ENCODE assay signal across 17 cellular contexts in genomic region chr13:40648040-40648439, GRCh38. TPM values are rescaled to one million over a fixed set of nuclear protein-coding genes. Genes with fewer than 3 reads are reported as not detected.
DNase-seq lines count a peak whose midpoint lies in the region; ATAC-seq and TF ChIP-seq lines count a peak whose summit lies in the region.
"Had no signal": no experiment of that assay in that cellular context is flagged by ENCODE, and none has a peak within 500 bp of the region (broad histone marks: within the 10 kb centered on the region; RNA-seq: fewer than 3 reads in every experiment).

No MANE protein-coding gene starts in this region.

- H3K4me1 Mint-ChIP-seq in activated CD8-positive, alpha-beta T cell treated with anti-CD3 and anti-CD28 coated beads for 36 hours (ENCODE audit: low read depth): peaks cover 95% of the 10 kb centered on the region
- peaks cover 88% of the 10 kb centered on the region for H3K4me1 Mint-ChIP-seq in activated CD8-positive, alpha-beta T cell treated with anti-CD3 and anti-CD28 coated beads, Interleukin-2, amount 10 ng/mL, durations not matched to agents 7 days and 5 days (ENCODE audit: low read depth)
- peaks cover 97% of the 10 kb centered on the region for H3K4me1 Mint-ChIP-seq in activated B cell treated with CpG ODN at 0.5 μM for 24 hours
- H3K4me1 Mint-ChIP-seq in naive thymus-derived CD4-positive, alpha-beta T cell: peaks cover 84 to 100% (median 97%) of the 10 kb centered on the region in 7 donors

- H3K4me1 ChIP-seq in naive thymus-derived CD4-positive, alpha-beta T cell (ENCODE audit: control insufficient read depth in 2 of 2, insufficient read depth in 2 of 2, low read length in 2 of 2): peaks cover 21 to 78% of the 10 kb centered on the region in 2 donors
- H3K4me1 ChIP-seq in ovary (ENCODE audit: insufficient read depth): peaks cover 39% of the 10 kb centered on the region

- no peak for TF ChIP-seq EP300 in ovary (IDR thresholded peaks at IDR 0.05)

- TF ChIP-seq CTCF in activated CD8-positive, alpha-beta T cell treated with anti-CD3 and anti-CD28 coated beads for 36 hours (IDR thresholded peaks at IDR 0.05): no peak
- TF ChIP-seq CTCF in activated B cell treated with CpG ODN at 0.5 μM for 24 hours (IDR thresholded peaks at IDR 0.05): no peak
- no peak for TF ChIP-seq CTCF in ovary (IDR thresholded peaks at IDR 0.05)

- peaks cover 2% of the 10 kb centered on the region for H3K9me3 Mint-ChIP-seq in activated CD8-positive, alpha-beta T cell treated with anti-CD3 and anti-CD28 coated beads for 36 hours
- no peaks in the 10 kb centered on the region for H3K9me3 Mint-ChIP-seq in activated CD8-positive, alpha-beta T cell treated with anti-CD3 and anti-CD28 coated beads, Interleukin-2, amount 10 ng/mL, durations not matched to agents 7 days and 5 days (ENCODE audit: insufficient read depth)
- H3K9me3 Mint-ChIP-seq in activated B cell treated with CpG ODN at 0.5 μM for 24 hours: no peaks in the 10 kb centered on the region
- peaks cover 0 to 1% (median 0%) of the 10 kb centered on the region in 11 donors for H3K9me3 Mint-ChIP-seq in naive thymus-derived CD4-positive, alpha-beta T cell
- H3K9me3 Mint-ChIP-seq: endodermal cell, nephron had no signal

- H3K27ac ChIP-seq in naive thymus-derived CD4-positive, alpha-beta T cell (ENCODE audit: low read depth, low read length): no peak overlapping the region
- no peak overlapping the region for H3K27ac ChIP-seq in ovary

- H3K27me3 Mint-ChIP-seq in activated CD8-positive, alpha-beta T cell treated with anti-CD3 and anti-CD28 coated beads for 36 hours: no peaks in the 10 kb centered on the region
- H3K27me3 Mint-ChIP-seq in activated CD8-positive, alpha-beta T cell treated with anti-CD3 and anti-CD28 coated beads, Interleukin-2, amount 10 ng/mL, durations not matched to agents 7 days and 5 days (ENCODE audit: low read depth): no peaks in the 10 kb centered on the region
- H3K27me3 Mint-ChIP-seq in activated B cell treated with CpG ODN at 0.5 μM for 24 hours: no peaks in the 10 kb centered on the region
- no peaks in the 10 kb centered on the region for H3K27me3 Mint-ChIP-seq in naive thymus-derived CD4-positive, alpha-beta T cell

- H3K4me3 Mint-ChIP-seq in activated CD8-positive, alpha-beta T cell treated with anti-CD3 and anti-CD28 coated beads for 36 hours: no peak overlapping the region
- H3K4me3 Mint-ChIP-seq in activated CD8-positive, alpha-beta T cell treated with anti-CD3 and anti-CD28 coated beads, Interleukin-2, amount 10 ng/mL, durations not matched to agents 7 days and 5 days: no peak overlapping the region
- no peak overlapping the region for H3K4me3 Mint-ChIP-seq in activated B cell treated with CpG ODN at 0.5 μM for 24 hours
- H3K4me3 Mint-ChIP-seq in naive thymus-derived CD4-positive, alpha-beta T cell: peak overlapping the region in 8 of 10 donors; percentile 48 to 98 (median 65)
- H3K4me3 Mint-ChIP-seq: endodermal cell, nephron had no signal

- H3K9me3 ChIP-seq in naive thymus-derived CD4-positive, alpha-beta T cell (ENCODE audit: control insufficient read depth in 2 of 3, low read length in 3 of 3): no peaks in the 10 kb centered on the region
- H3K9me3 ChIP-seq in ovary: no peaks in the 10 kb centered on the region
- H3K9me3 ChIP-seq: uterus had no signal

- H3K4me3 ChIP-seq in naive thymus-derived CD4-positive, alpha-beta T cell (ENCODE audit: low read length): no peak overlapping the region
- no peak overlapping the region for H3K4me3 ChIP-seq in ovary
- H3K4me3 ChIP-seq: uterus had no signal

- no peaks in the 10 kb centered on the region for H3K27me3 ChIP-seq in naive thymus-derived CD4-positive, alpha-beta T cell (ENCODE audit: control insufficient read depth in 2 of 2, insufficient read depth in 2 of 2, low read length in 2 of 2)
- H3K27me3 ChIP-seq in ovary: no peaks in the 10 kb centered on the region
- H3K27me3 ChIP-seq: uterus had no signal

- H3K36me3 Mint-ChIP-seq in activated CD8-positive, alpha-beta T cell treated with anti-CD3 and anti-CD28 coated beads for 36 hours (ENCODE audit: low read depth): peaks cover 34% of the 10 kb centered on the region
- H3K36me3 Mint-ChIP-seq in activated CD8-positive, alpha-beta T cell treated with anti-CD3 and anti-CD28 coated beads, Interleukin-2, amount 10 ng/mL, durations not matched to agents 7 days and 5 days (ENCODE audit: low read depth): peaks cover 34% of the 10 kb centered on the region
- H3K36me3 Mint-ChIP-seq in activated B cell treated with CpG ODN at 0.5 μM for 24 hours (ENCODE audit: low read depth): peaks cover 4% of the 10 kb centered on the region
- H3K36me3 Mint-ChIP-seq in naive thymus-derived CD4-positive, alpha-beta T cell: peaks cover 3 to 26% (median 8%) of the 10 kb centered on the region in 5 donors

- WGBS in ovary, 3 donors: 45 to 51% (median 50%) methylated on average over 2 of the region's 2 CpGs

- no peaks in the 10 kb centered on the region for H3K36me3 ChIP-seq in naive thymus-derived CD4-positive, alpha-beta T cell (ENCODE audit: control insufficient read depth in 2 of 3, insufficient read depth in 3 of 3, low read length in 3 of 3)
- no peaks in the 10 kb centered on the region for H3K36me3 ChIP-seq in ovary
- H3K36me3 ChIP-seq: uterus had no signal

- peak overlapping the region; percentile 25 for H3K27ac Mint-ChIP-seq in activated CD8-positive, alpha-beta T cell treated with anti-CD3 and anti-CD28 coated beads for 36 hours
- no peak overlapping the region for H3K27ac Mint-ChIP-seq in activated CD8-positive, alpha-beta T cell treated with anti-CD3 and anti-CD28 coated beads, Interleukin-2, amount 10 ng/mL, durations not matched to agents 7 days and 5 days
- H3K27ac Mint-ChIP-seq in activated B cell treated with CpG ODN at 0.5 μM for 24 hours: peak overlapping the region; percentile 56
- peak overlapping the region; percentile 20 to 83 (median 72) for H3K27ac Mint-ChIP-seq in naive thymus-derived CD4-positive, alpha-beta T cell
- H3K27ac Mint-ChIP-seq: nephron had no signal

- ATAC-seq in activated CD8-positive, alpha-beta T cell treated with anti-CD3 and anti-CD28 coated beads for 36 hours: no peak
- no peak for ATAC-seq in activated CD8-positive, alpha-beta T cell treated with anti-CD3 and anti-CD28 coated beads, Interleukin-2, amount 10 ng/mL, durations not matched to agents 7 days and 5 days
- no peak for ATAC-seq in activated B cell treated with CpG ODN at 0.5 μM for 24 hours (ENCODE audit: low read depth)
- ATAC-seq in naive thymus-derived CD4-positive, alpha-beta T cell: no peak
- ATAC-seq: left lobe of liver had no signal

- no peak for DNase-seq in activated CD8-positive, alpha-beta T cell treated with anti-CD3 and anti-CD28 coated beads for 36 hours
- no peak for DNase-seq in activated CD8-positive, alpha-beta T cell treated with anti-CD3 and anti-CD28 coated beads, Interleukin-2, amount 10 ng/mL, durations not matched to agents 7 days and 5 days
- DNase-seq in Kasumi-1 (lab: John Stamatoyannopoulos, UW): peak; percentile 12 to 15
- no peak for DNase-seq in activated B cell treated with CpG ODN at 0.5 μM for 24 hours
- DNase-seq in naive thymus-derived CD4-positive, alpha-beta T cell: no peak
- DNase-seq in ovary: no peak
- no peak for DNase-seq in activated CD8-positive, alpha-beta memory T cell treated with anti-CD3 and anti-CD28 coated beads, Interleukin-2, amount 50 U/mL, for 4 hours
- no peak for DNase-seq in KG1 (lab: John Stamatoyannopoulos, UW)
- DNase-seq: Calu3; NCI-H1105 treated with DMSO at 0.1 percent for 48 hours; NK-92 treated with Interleukin-12 subunit alpha and Interleukin-12 subunit beta, amount 100 ng/mL, for 24 hours; SHP77; stimulated activated naive CD8-positive, alpha-beta T cell treated with anti-CD3 and anti-CD28 coated beads, Interleukin-15, Interleukin-2, amounts not matched to agents 100 U/mL and 50 U/mL, for 24 hours; uterus had no signal

- no peak for TF ChIP-seq POLR2A in ovary (IDR thresholded peaks at IDR 0.05)

- intact Hi-C loops in activated CD8-positive, alpha-beta T cell treated with anti-CD3 and anti-CD28 coated beads for 36 hours (cut with micrococcal nuclease): no loop called here
- intact Hi-C loops in activated B cell treated with CpG ODN at 0.5 μM for 24 hours (cut with micrococcal nuclease): no loop called here
- intact Hi-C loops in naive thymus-derived CD4-positive, alpha-beta T cell (cut with micrococcal nuclease): loop anchor here in 1 of 2 donors (2.0 to 5.0 kb wide), 2 partner anchors 15 to 36 kb away; no protein-coding TSS in a partner anchor
- intact Hi-C loops in ovary (cut with DNase I): no loop called here

- POLR2A ChIA-PET in activated CD8-positive, alpha-beta T cell treated with anti-CD3 and anti-CD28 coated beads for 36 hours (lab: Charles Lee): interaction anchor here (0.7 to 1.7 kb wide), 4 partner anchors 16 to 31 kb away, joined by 3 to 6 read pairs (median 4); no protein-coding TSS in a partner anchor
- POLR2A ChIA-PET in activated CD8-positive, alpha-beta T cell treated with anti-CD3 and anti-CD28 coated beads, Interleukin-2, amount 10 ng/mL, durations not matched to agents 7 days and 5 days (lab: Charles Lee): interaction anchor here (1.7 to 1.9 kb wide), 2 partner anchors 16 to 34 kb away, joined by 8 to 11 read pairs; no protein-coding TSS in a partner anchor
- POLR2A ChIA-PET in activated B cell treated with CpG ODN at 0.5 μM for 24 hours (lab: Charles Lee): interaction anchor here (1.3 to 1.8 kb wide), 3 partner anchors 15 to 18 kb away, joined by 3 to 6 read pairs (median 4); partner anchors contain the start of gene FOXO1
- POLR2A ChIA-PET in naive thymus-derived CD4-positive, alpha-beta T cell (lab: Charles Lee): interaction anchor here (1.0 to 2.0 kb wide), 2 partner anchors 10 to 17 kb away, joined by 3 to 10 read pairs; no protein-coding TSS in a partner anchor

- CTCF ChIA-PET in activated CD8-positive, alpha-beta T cell treated with anti-CD3 and anti-CD28 coated beads for 36 hours (lab: Charles Lee): interaction anchor here (2.8 kb wide), 1 partner anchor 11 kb away, joined by 13 read pairs; no protein-coding TSS in a partner anchor
- CTCF ChIA-PET in activated CD8-positive, alpha-beta T cell treated with anti-CD3 and anti-CD28 coated beads, Interleukin-2, amount 10 ng/mL, durations not matched to agents 7 days and 5 days (lab: Charles Lee): interaction anchor here (1.1 to 1.6 kb wide), 2 partner anchors 10 to 24 kb away, joined by 3 to 6 read pairs; no protein-coding TSS in a partner anchor
- CTCF ChIA-PET in activated B cell treated with CpG ODN at 0.5 μM for 24 hours (lab: Charles Lee): interaction anchor here (0.7 to 1.4 kb wide), 2 partner anchors 14 to 579 kb away, joined by 3 to 4 read pairs; no protein-coding TSS in a partner anchor
- CTCF ChIA-PET in naive thymus-derived CD4-positive, alpha-beta T cell (lab: Charles Lee): interaction anchor here (0.7 to 1.0 kb wide), 2 partner anchors 17 to 150 kb away, joined by 3 read pairs; no protein-coding TSS in a partner anchor

RNA-seq across cellular contexts. Expression of gene FOXO1, which starts 18.4 kb away (rescaled TPM):
- total RNA-seq in activated CD8-positive, alpha-beta T cell treated with anti-CD3 and anti-CD28 coated beads for 36 hours: 10 to 100 TPM; 30.6 to 30.8 TPM
- total RNA-seq in activated CD8-positive, alpha-beta T cell treated with anti-CD3 and anti-CD28 coated beads, Interleukin-2, amount 10 ng/mL, durations not matched to agents 7 days and 5 days: 10 to 100 TPM; 23.1 to 24.0 TPM
- 47.5 and 50.4 TPM in 2 replicates for total RNA-seq in activated B cell treated with CpG ODN at 0.5 μM for 24 hours
- 10 to 100 TPM; 36.4 to 97.6 (median 93.7) TPM for total RNA-seq in naive thymus-derived CD4-positive, alpha-beta T cell
- polyA plus RNA-seq in naive thymus-derived CD4-positive, alpha-beta T cell: 10 to 100 TPM; 66.3 to 71.9 TPM
- 100 to 1,000 TPM in 6 of 7 donors, 10 to 100 TPM in 1; 95.9 to 157 (median 117) TPM for total RNA-seq in ovary
- 10 to 100 TPM; 51.5 to 80.1 TPM for polyA plus RNA-seq in ovary

Comparison
In these comparisons a context has a peak if more than half of its experiments do, and no peak if none do; other contexts are left out.
1. DNase-seq: peak in Kasumi-1 (2 of 2); none in activated CD8-positive, alpha-beta T cell treated with anti-CD3 and anti-CD28 coated beads for 36 hours (single experiment), activated CD8-positive, alpha-beta T cell treated with anti-CD3 and anti-CD28 coated beads, Interleukin-2, amount 10 ng/mL, durations not matched to agents 7 days and 5 days (single experiment), activated B cell treated with CpG ODN at 0.5 μM for 24 hours (single experiment), naive thymus-derived CD4-positive, alpha-beta T cell (0 of 9), ovary (0 of 5), activated CD8-positive, alpha-beta memory T cell treated with anti-CD3 and anti-CD28 coated beads, Interleukin-2, amount 50 U/mL, for 4 hours (single experiment) and KG1 (single experiment).
2. H3K4me3 Mint-ChIP-seq: peak in naive thymus-derived CD4-positive, alpha-beta T cell (8 of 10); none in activated CD8-positive, alpha-beta T cell treated with anti-CD3 and anti-CD28 coated beads for 36 hours (single experiment), activated CD8-positive, alpha-beta T cell treated with anti-CD3 and anti-CD28 coated beads, Interleukin-2, amount 10 ng/mL, durations not matched to agents 7 days and 5 days (single experiment) and activated B cell treated with CpG ODN at 0.5 μM for 24 hours (single experiment).